21 cellular contexts compared by ENCODE assay signal in the genomic region with DNA sequence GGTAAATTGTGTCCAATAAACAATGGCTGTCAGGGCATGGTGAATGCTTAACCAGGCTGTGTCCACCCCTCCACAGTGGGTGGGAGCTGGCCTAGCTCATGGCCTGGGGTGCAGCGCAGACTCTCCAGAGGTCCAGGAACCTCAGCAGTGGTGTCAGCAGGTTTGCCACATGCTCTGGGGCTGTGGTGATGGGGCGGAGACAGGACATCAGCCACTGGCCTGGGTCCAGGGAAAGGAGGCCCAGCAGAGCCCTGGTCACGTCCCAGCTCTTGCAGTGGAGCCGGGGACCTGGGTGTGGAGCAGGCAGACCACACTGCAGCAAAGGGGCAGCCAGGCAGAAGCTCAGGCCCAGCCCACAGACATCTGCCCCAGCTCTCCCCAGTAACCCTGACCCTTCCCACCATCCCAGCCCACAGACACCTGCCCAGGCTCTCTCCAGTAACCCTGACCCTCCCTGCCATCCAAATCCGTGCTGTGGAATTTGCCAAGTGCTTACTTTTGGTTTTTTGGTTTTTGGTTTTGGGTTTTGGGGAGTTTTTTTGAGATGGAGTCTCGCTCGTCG. TPM values are rescaled to one million over a fixed set of nuclear protein-coding genes. Genes with fewer than 3 reads are reported as not detected.
"Had no signal": no experiment of that assay in that cellular context is flagged by ENCODE, and none has a peak within 500 bp of the region (broad histone marks: within the 10 kb centered on the region; RNA-seq: fewer than 3 reads in every experiment).

No MANE protein-coding gene starts in this region.

- H3K4me3 ChIP-seq: breast epithelium, coronary artery, esophagus muscularis mucosa, upper lobe of left lung had no signal

- ATAC-seq: activated CD8-positive, alpha-beta T cell treated with anti-CD3 and anti-CD28 coated beads, Interleukin-2, amount 10 ng/mL, durations not matched to agents 7 days and 5 days; stimulated activated naive CD8-positive, alpha-beta T cell treated with anti-CD3 and anti-CD28 coated beads, Interleukin-15, Interleukin-2, amounts not matched to agents 100 U/mL and 50 U/mL, for 24 hours had no signal

- DNase-seq: activated CD4-positive, alpha-beta T cell treated with anti-CD3 and anti-CD28 coated beads for 1 hour; activated CD4-positive, alpha-beta T cell treated with anti-CD3 and anti-CD28 coated beads, Interleukin-2, amount 50 U/mL, for 1 hour; activated CD8-positive, alpha-beta T cell treated with anti-CD3 and anti-CD28 coated beads, Interleukin-2, amount 10 ng/mL, durations not matched to agents 7 days and 5 days; activated naive CD4-positive, alpha-beta T cell; activated naive CD8-positive, alpha-beta T cell treated with anti-CD3 and anti-CD28 coated beads for 36 hours; cerebellar nuclear complex; glutamatergic neuron; hypothalamus; mammary epithelial cell; stimulated activated CD4-positive, alpha-beta T cell treated with anti-CD3 and anti-CD28 coated beads, Interleukin-12 subunit alpha, Interleukin-12 subunit beta, amount 100 ng/mL, for 4 hours; stimulated activated CD4-positive, alpha-beta T cell treated with anti-CD3 and anti-CD28 coated beads, Interleukin-4, amount 100 ng/mL, for 4 hours; stimulated activated naive CD8-positive, alpha-beta T cell treated with anti-CD3 and anti-CD28 coated beads, Interleukin-15, Interleukin-2, amounts not matched to agents 100 U/mL and 50 U/mL, for 24 hours; T-helper 1 cell had no signal

- H3K9me3 ChIP-seq: breast epithelium, esophagus muscularis mucosa, upper lobe of left lung had no signal

- H3K27ac ChIP-seq: breast epithelium, coronary artery, esophagus muscularis mucosa, upper lobe of left lung had no signal

- H3K36me3 ChIP-seq: breast epithelium, esophagus muscularis mucosa, upper lobe of left lung had no signal

RNA-seq across cellular contexts. Expression of a gene that starts 13.8 kb away (rescaled TPM):
- total RNA-seq: subcutaneous adipose tissue had no signal
- polyA plus RNA-seq: mammary epithelial cell had no signal

RNA-seq across cellular contexts. Expression of a gene that starts 34.8 kb away (rescaled TPM):
- total RNA-seq: activated CD8-positive, alpha-beta T cell treated with anti-CD3 and anti-CD28 coated beads, Interleukin-2, amount 10 ng/mL, durations not matched to agents 7 days and 5 days; activated naive CD8-positive, alpha-beta T cell treated with anti-CD3 and anti-CD28 coated beads for 36 hours; activated T-helper 1 cell treated with anti-CD3 and anti-CD28 coated beads, Interleukin-12 subunit alpha, Interleukin-12 subunit beta, Interleukin-2, Interleukin-4 antibody, amounts not matched to agents 30 ng/mL and 10 ng/mL and 1 ng/mL, durations not matched to agents 14 hours and 24 hours and 36 hours; esophagus muscularis mucosa; frontal cortex; mammary epithelial cell; mesothelial cell of epicardium had no signal
- polyA plus RNA-seq: mammary epithelial cell had no signal
